23 cellular contexts compared by ENCODE assay signal in genomic region chrX:44506688-44507087, GRCh38.
"Had no signal": no experiment of that assay in that cellular context is flagged by ENCODE, and none has a peak within 500 bp of the region (broad histone marks: within the 10 kb centered on the region; RNA-seq: fewer than 3 reads in every experiment).

No MANE protein-coding gene starts in this region.

- H3K36me3 ChIP-seq: ascending aorta had no signal

- H3K4me1 ChIP-seq: ascending aorta had no signal

- H3K4me3 Mint-ChIP-seq: activated CD4-positive, alpha-beta memory T cell treated with anti-CD3 and anti-CD28 coated beads, Interleukin-2, amount 10 ng/mL, durations not matched to agents 7 days and 5 days; activated CD4-positive, alpha-beta T cell treated with anti-CD3 and anti-CD28 coated beads for 36 hours; activated naive CD8-positive, alpha-beta T cell treated with anti-CD3 and anti-CD28 coated beads, Interleukin-2, amount 50 U/mL, for 24 hours; activated T-cell treated with anti-CD3 and anti-CD28 coated beads, Interleukin-2, amount 50 U/mL, for 72 hours; brain; T-cell had no signal

- H3K27me3 Mint-ChIP-seq: activated CD4-positive, alpha-beta T cell treated with anti-CD3 and anti-CD28 coated beads for 36 hours; activated naive CD8-positive, alpha-beta T cell treated with anti-CD3 and anti-CD28 coated beads, Interleukin-2, amount 50 U/mL, for 24 hours; brain had no signal

- H3K9me3 Mint-ChIP-seq: activated CD4-positive, alpha-beta memory T cell treated with anti-CD3 and anti-CD28 coated beads, Interleukin-2, amount 10 ng/mL, durations not matched to agents 7 days and 5 days; activated naive CD4-positive, alpha-beta T cell treated with anti-CD3 and anti-CD28 coated beads, Interleukin-2, amount 50 U/mL, for 72 hours; activated naive CD8-positive, alpha-beta T cell treated with anti-CD3 and anti-CD28 coated beads, Interleukin-2, amount 50 U/mL, for 24 hours; activated T-cell treated with anti-CD3 and anti-CD28 coated beads, Interleukin-2, amount 50 U/mL, for 72 hours; T-cell had no signal

- H3K27ac ChIP-seq: ascending aorta, PC-9, SK-N-MC, VCaP had no signal

- H3K36me3 Mint-ChIP-seq: activated naive CD4-positive, alpha-beta T cell treated with anti-CD3 and anti-CD28 coated beads, Interleukin-2, amount 50 U/mL, for 72 hours; brain; T-cell had no signal

- H3K4me2 ChIP-seq: PC-9 had no signal

- H3K9me3 ChIP-seq: ascending aorta had no signal

- H2AFZ ChIP-seq: PC-9 had no signal

- H3K27ac Mint-ChIP-seq: activated CD4-positive, alpha-beta memory T cell treated with anti-CD3 and anti-CD28 coated beads, Interleukin-2, amount 10 ng/mL, durations not matched to agents 7 days and 5 days; activated CD4-positive, alpha-beta T cell treated with anti-CD3 and anti-CD28 coated beads for 36 hours; activated naive CD4-positive, alpha-beta T cell treated with anti-CD3 and anti-CD28 coated beads, Interleukin-2, amount 50 U/mL, for 72 hours; activated naive CD8-positive, alpha-beta T cell treated with anti-CD3 and anti-CD28 coated beads, Interleukin-2, amount 50 U/mL, for 24 hours; activated T-cell treated with anti-CD3 and anti-CD28 coated beads, Interleukin-2, amount 50 U/mL, for 72 hours; brain; T-cell had no signal

- H3K4me3 ChIP-seq: ascending aorta, PC-9, SK-N-MC had no signal

- H3K4me1 Mint-ChIP-seq: brain, T-cell had no signal

- DNase-seq: activated CD4-positive, alpha-beta memory T cell treated with anti-CD3 and anti-CD28 coated beads, Interleukin-2, amount 10 ng/mL, durations not matched to agents 7 days and 5 days; activated CD4-positive, alpha-beta T cell treated with anti-CD3 and anti-CD28 coated beads, Interleukin-2, amount 50 U/mL, for 1 hour; activated effector memory CD4-positive, alpha-beta T cell treated with Interleukin-2 at 50 U/mL for 16 hours; amniotic stem cell; Kasumi-1; KBM-7; NCI-H1105 treated with DMSO at 0.1 percent for 48 hours; NCI-H1436 treated with DMSO at 0.1 percent for 48 hours; NCI-H187; NCI-H2081 treated with DMSO at 0.1 percent for 48 hours; NCI-H446; NCI-H524; PC-9; T-cell; T1000 had no signal

- H3K27me3 ChIP-seq: ascending aorta had no signal

- ATAC-seq: T-cell had no signal
